Comparison of ENCODE assay signal across 11 cellular contexts in the genomic region with DNA sequence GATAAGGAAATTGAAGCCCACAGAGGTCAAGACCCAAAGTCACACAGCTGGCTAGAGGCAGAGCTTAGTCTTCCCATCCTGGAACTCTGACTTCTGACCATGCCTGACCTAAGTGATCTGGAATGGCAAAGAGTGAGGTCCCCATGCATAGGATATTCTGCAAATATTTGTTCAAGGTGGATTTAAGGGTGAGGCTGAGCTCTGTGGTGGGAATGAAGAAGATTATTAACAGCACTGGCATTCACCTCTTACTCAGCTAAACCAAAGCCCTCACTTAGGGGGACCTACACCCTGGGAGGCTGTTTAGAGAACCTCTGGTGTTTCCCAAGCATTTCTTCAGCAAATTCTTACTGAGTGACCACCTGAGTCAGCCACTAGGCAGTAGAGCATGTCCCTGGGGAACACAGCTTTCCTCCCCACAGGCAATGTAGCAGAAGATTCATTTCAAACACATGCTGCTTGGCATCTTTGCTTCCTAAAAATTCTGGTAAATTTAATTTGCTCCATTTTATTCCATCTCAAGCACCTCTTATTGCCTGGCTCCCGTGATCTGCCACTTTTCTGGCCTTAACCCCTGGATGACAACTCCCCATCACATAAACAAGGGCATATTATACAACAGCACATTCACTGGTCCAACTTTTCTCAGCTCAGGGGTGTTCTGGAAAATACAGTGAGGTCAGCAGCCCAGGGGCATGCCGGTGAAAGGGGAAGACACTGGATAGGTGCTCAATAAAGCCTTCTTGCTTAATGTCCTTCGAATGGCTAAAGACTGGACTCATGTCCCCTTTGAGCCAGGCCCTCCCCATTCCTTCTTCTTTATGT.
DNase-seq lines count a peak whose midpoint lies in the region; ATAC-seq and TF ChIP-seq lines count a peak whose summit lies in the region.
"Had no signal": no experiment of that assay in that cellular context is flagged by ENCODE, and none has a peak within 500 bp of the region (broad histone marks: within the 10 kb centered on the region; RNA-seq: fewer than 3 reads in every experiment).

No MANE protein-coding gene starts in this region.

- TF ChIP-seq POLR2A in breast epithelium (IDR thresholded peaks at IDR 0.05) = no peak

- H3K4me3 Mint-ChIP-seq in MCF 10A (ENCODE audit: unreplicated experiment) = no peak overlapping the region
- H3K4me3 Mint-ChIP-seq: activated CD8-positive, alpha-beta T cell treated with anti-CD3 and anti-CD28 coated beads for 36 hours had no signal

- no peaks in the 10 kb centered on the region for H3K9me3 Mint-ChIP-seq in MCF 10A (ENCODE audit: unreplicated experiment)
- H3K9me3 Mint-ChIP-seq: activated CD8-positive, alpha-beta T cell treated with anti-CD3 and anti-CD28 coated beads for 36 hours had no signal

- DNase-seq in MCF 10A (ENCODE audit: unreplicated experiment) = peak; percentile 61
- no peak for DNase-seq in breast epithelium (ENCODE audit: low spot score in 2 of 2)
- DNase-seq in astrocyte of the cerebellum (ENCODE audit: low read depth) = peak; percentile 57
- DNase-seq in glomerular visceral epithelial cell (ENCODE audit: extremely low spot score) = peak; percentile 98
- DNase-seq in GOT3 (lab: John Stamatoyannopoulos, UW) = no peak
- DNase-seq in left ventricle myocardium inferior = no peak
- DNase-seq: activated CD8-positive, alpha-beta T cell treated with anti-CD3 and anti-CD28 coated beads for 36 hours; activated naive CD4-positive, alpha-beta T cell treated with anti-CD3 and anti-CD28 coated beads, Interleukin-2, amount 50 U/mL, for 16 hours; NCI-H187 treated with DMSO at 0.1 percent for 48 hours had no signal

- intact Hi-C loops in MCF 10A (cut with micrococcal nuclease) = no loop called here
- intact Hi-C loops in breast epithelium (cut with DNase I; ENCODE audit: low total_unique reads) = no loop called here
- intact Hi-C loops in left ventricle myocardium inferior (cut with micrococcal nuclease) = no loop called here

- H3K4me1 Mint-ChIP-seq in MCF 10A (ENCODE audit: insufficient read depth, unreplicated experiment) = peaks cover 41% of the 10 kb centered on the region

- no peak for TF ChIP-seq CTCF in MCF 10A (IDR thresholded peaks at IDR 0.05; ENCODE audit: unreplicated experiment)
- no peak for TF ChIP-seq CTCF in breast epithelium (IDR thresholded peaks at IDR 0.05)
- TF ChIP-seq CTCF in astrocyte of the cerebellum (IDR thresholded peaks at IDR 0.05; ENCODE audit: low read depth, low read length, missing control alignments) = no peak
- no peak for TF ChIP-seq CTCF in left ventricle myocardium inferior (IDR thresholded peaks at IDR 0.05; ENCODE audit: borderline replicate concordance)

- H3K27me3 ChIP-seq in breast epithelium = no peaks in the 10 kb centered on the region
- H3K27me3 ChIP-seq in left ventricle myocardium inferior (ENCODE audit: low read depth) = peaks cover 57% of the 10 kb centered on the region

- POLR2A ChIA-PET in MCF 10A (lab: Yijun Ruan, JAX) = no interaction called here

- no peak overlapping the region for H3K4me3 ChIP-seq in breast epithelium
- H3K4me3 ChIP-seq in astrocyte of the cerebellum (ENCODE audit: low read depth, low read length) = no peak overlapping the region
- no peak overlapping the region for H3K4me3 ChIP-seq in left ventricle myocardium inferior

- ATAC-seq in GM18909 (IDR thresholded peaks at IDR 0.05; ENCODE audit: poor library complexity, unreplicated experiment) = no peak
- no peak for ATAC-seq in HG02840 (IDR thresholded peaks at IDR 0.05; ENCODE audit: low FRiP score, unreplicated experiment)
- ATAC-seq: activated CD8-positive, alpha-beta T cell treated with anti-CD3 and anti-CD28 coated beads for 36 hours had no signal

- no peaks in the 10 kb centered on the region for H3K36me3 ChIP-seq in breast epithelium
- no peaks in the 10 kb centered on the region for H3K36me3 ChIP-seq in left ventricle myocardium inferior

- no peaks in the 10 kb centered on the region for H3K27me3 Mint-ChIP-seq in MCF 10A (ENCODE audit: insufficient read depth, unreplicated experiment)

- no peaks in the 10 kb centered on the region for H3K36me3 Mint-ChIP-seq in MCF 10A (ENCODE audit: insufficient read depth, unreplicated experiment)

- peak overlapping the region; percentile 38 for H3K27ac Mint-ChIP-seq in MCF 10A (ENCODE audit: low read depth, unreplicated experiment)
- H3K27ac Mint-ChIP-seq: activated CD8-positive, alpha-beta T cell treated with anti-CD3 and anti-CD28 coated beads for 36 hours had no signal

- in situ Hi-C loops in astrocyte of the cerebellum (cut with HindIII; ENCODE audit: low sequenced_read_pairs) = no loop called here

- H3K27ac ChIP-seq in breast epithelium (no peak overlapping the region), left ventricle myocardium inferior (replicated peaks) (no peak overlapping the region)

- BruUV-seq in MCF 10A (replicated peaks; lab: Mats Ljungman, UMichigan) = no TSS peak

- H3K9me3 ChIP-seq in breast epithelium = no peaks in the 10 kb centered on the region
- no peaks in the 10 kb centered on the region for H3K9me3 ChIP-seq in left ventricle myocardium inferior (replicated peaks)

- CTCF ChIA-PET in MCF 10A (lab: Yijun Ruan, JAX) = no interaction called here

- no peaks in the 10 kb centered on the region for H3K4me1 ChIP-seq in breast epithelium
- no peaks in the 10 kb centered on the region for H3K4me1 ChIP-seq in left ventricle myocardium inferior

Comparison
In these comparisons a context has a peak if more than half of its experiments do, and no peak if none do; other contexts are left out.
1. DNase-seq: peak in MCF 10A (single experiment), astrocyte of the cerebellum (single experiment) and glomerular visceral epithelial cell (single experiment); none in breast epithelium (0 of 2), GOT3 (single experiment) and left ventricle myocardium inferior (single experiment).